ENCODE assay signal across 8 cellular contexts in genomic region chr19:56309511-56310185, GRCh38. TPM values are rescaled to one million over a fixed set of nuclear protein-coding genes. Genes with fewer than 3 reads are reported as not detected.
DNase-seq lines count a peak whose midpoint lies in the region; ATAC-seq and TF ChIP-seq lines count a peak whose summit lies in the region.

No MANE protein-coding gene starts in this region.

- no peak overlapping the region for H3K27ac Mint-ChIP-seq in activated CD8-positive, alpha-beta T cell treated with anti-CD3 and anti-CD28 coated beads for 36 hours
- no peak overlapping the region for H3K27ac Mint-ChIP-seq in neural crest cell (ENCODE audit: unreplicated experiment)

- H3K9me3 ChIP-seq in AG04450 (ENCODE audit: control insufficient read depth, insufficient read depth, low read length): no peaks in the 10 kb centered on the region; the same call in 1 of the 2 replicates

- peaks cover 1% of the 10 kb centered on the region for H3K9me3 Mint-ChIP-seq in activated CD8-positive, alpha-beta T cell treated with anti-CD3 and anti-CD28 coated beads for 36 hours
- H3K9me3 Mint-ChIP-seq in neural crest cell: no peaks in the 10 kb centered on the region

- H3K4me1 Mint-ChIP-seq in activated CD8-positive, alpha-beta T cell treated with anti-CD3 and anti-CD28 coated beads for 36 hours (ENCODE audit: low read depth): peaks cover 20% of the 10 kb centered on the region
- peaks cover 14% of the 10 kb centered on the region for H3K4me1 Mint-ChIP-seq in neural crest cell

- no peaks in the 10 kb centered on the region for H3K27me3 Mint-ChIP-seq in activated CD8-positive, alpha-beta T cell treated with anti-CD3 and anti-CD28 coated beads for 36 hours
- no peaks in the 10 kb centered on the region for H3K27me3 Mint-ChIP-seq in neural crest cell (ENCODE audit: low read depth)

- H3K36me3 Mint-ChIP-seq in activated CD8-positive, alpha-beta T cell treated with anti-CD3 and anti-CD28 coated beads for 36 hours (ENCODE audit: low read depth): peaks cover 31% of the 10 kb centered on the region
- peaks cover 9% of the 10 kb centered on the region for H3K36me3 Mint-ChIP-seq in neural crest cell (ENCODE audit: low read depth)

- no peak overlapping the region for H3K27ac ChIP-seq in AG04450 (ENCODE audit: low read depth, low read length)

- H3K4me3 Mint-ChIP-seq in activated CD8-positive, alpha-beta T cell treated with anti-CD3 and anti-CD28 coated beads for 36 hours: no peak overlapping the region
- peak overlapping the region; percentile 62 for H3K4me3 Mint-ChIP-seq in neural crest cell

- intact Hi-C loops in activated CD8-positive, alpha-beta T cell treated with anti-CD3 and anti-CD28 coated beads for 36 hours (cut with micrococcal nuclease): no loop called here

- H3K27me3 ChIP-seq in AG04450 (ENCODE audit: control insufficient read depth, insufficient read depth, low read length): no peaks in the 10 kb centered on the region

- TF ChIP-seq CTCF in AG04450 (IDR thresholded peaks at IDR 0.05; ENCODE audit: low read depth, low read length) (peak; percentile 63), GM20000 (IDR thresholded peaks at IDR 0.05; ENCODE audit: extremely low read depth, missing control alignments) (peak; percentile 86), epithelial cell of esophagus (IDR thresholded peaks at IDR 0.05; ENCODE audit: insufficient read depth, low read depth, low read length, missing control alignments) (peak; percentile 90), neural crest cell (conservative IDR thresholded peaks at IDR 0.05) (peak; percentile 72)
- TF ChIP-seq CTCF in activated CD8-positive, alpha-beta T cell treated with anti-CD3 and anti-CD28 coated beads for 36 hours (IDR thresholded peaks at IDR 0.05): peak; percentile 90

- H3K4me3 ChIP-seq in AG04450 (ENCODE audit: low read depth, low read length) (no peak overlapping the region), epithelial cell of esophagus (ENCODE audit: low read length) (no peak overlapping the region)

- POLR2A ChIA-PET in AG04450 (lab: Yijun Ruan, JAX): interaction anchor here (0.6 to 0.7 kb wide), 2 partner anchors 188 to 1263 kb away, joined by 3 read pairs; partner anchors contain the start of gene ZNF787
- POLR2A ChIA-PET in activated CD8-positive, alpha-beta T cell treated with anti-CD3 and anti-CD28 coated beads for 36 hours (lab: Charles Lee): no interaction called here

- DNase-seq in AG04450 (ENCODE audit: low read depth, low spot score): no peak
- DNase-seq in GM20000 (ENCODE audit: low spot score): peak; percentile 40
- DNase-seq in NCI-H748 (lab: John Stamatoyannopoulos, UW; ENCODE audit: unreplicated experiment): peak; percentile 65
- DNase-seq in activated CD8-positive, alpha-beta T cell treated with anti-CD3 and anti-CD28 coated beads for 36 hours: peak; percentile 78
- DNase-seq in epithelial cell of esophagus (ENCODE audit: low read depth): peak; percentile 75
- DNase-seq in neural crest cell (ENCODE audit: low read depth, low spot score): peak; percentile 58
- no peak for DNase-seq in midbrain (lab: John Stamatoyannopoulos, UW)

- peak; percentile 71 for ATAC-seq in activated CD8-positive, alpha-beta T cell treated with anti-CD3 and anti-CD28 coated beads for 36 hours
- no peak for ATAC-seq in GM21381 (IDR thresholded peaks at IDR 0.05; ENCODE audit: unreplicated experiment)

- CTCF ChIA-PET in AG04450 (lab: Charles Lee): interaction anchor here (0.6 to 2.7 kb wide), 14 partner anchors 8 to 244 kb away, joined by 3 to 30 read pairs (median 4); no protein-coding TSS in a partner anchor
- CTCF ChIA-PET in activated CD8-positive, alpha-beta T cell treated with anti-CD3 and anti-CD28 coated beads for 36 hours (lab: Charles Lee): interaction anchor here (0.6 to 2.1 kb wide), 17 partner anchors 9 to 244 kb away, joined by 3 to 18 read pairs (median 4); no protein-coding TSS in a partner anchor

RNA-seq across cellular contexts. Expression of gene ZSCAN5A, which starts 5.0 kb away (rescaled TPM):
- 3.7 and 5.8 TPM in 2 replicates for polyA plus RNA-seq in AG04450 (2011; rRNA removed)
- polyA minus RNA-seq in AG04450 (2011; rRNA and poly(A)+ RNA removed): 15.6 and 18.8 TPM in 2 replicates
- total RNA-seq in activated CD8-positive, alpha-beta T cell treated with anti-CD3 and anti-CD28 coated beads for 36 hours: 1 to 10 TPM; 7.7 to 9.0 TPM
- total RNA-seq in neural crest cell: 11.6 and 14.7 TPM in 2 replicates

RNA-seq across cellular contexts. Expression of gene EDDM13, which starts 37.1 kb away (rescaled TPM):
- not detected in 2 replicates for polyA plus RNA-seq in AG04450 (2011; rRNA removed)
- not detected in 2 replicates for polyA minus RNA-seq in AG04450 (2011; rRNA and poly(A)+ RNA removed)
- 1 to 10 TPM in 1 of 2 experiments, not detected in 1; 1.3 TPM for total RNA-seq in activated CD8-positive, alpha-beta T cell treated with anti-CD3 and anti-CD28 coated beads for 36 hours
- not detected in 2 replicates for total RNA-seq in neural crest cell

Comparison
In these comparisons a context has a peak if more than half of its experiments do, and no peak if none do; other contexts are left out.
1. DNase-seq: peak in GM20000 (single experiment), NCI-H748 (single experiment), activated CD8-positive, alpha-beta T cell treated with anti-CD3 and anti-CD28 coated beads for 36 hours (single experiment), epithelial cell of esophagus (single experiment) and neural crest cell (single experiment); none in AG04450 (single experiment) and midbrain (single experiment).
2. Peak in every context shown above with its lines, with median percentiles within 50 percentile points of each other: CTCF ChIP-seq.